ENCODE assay signal across 8 cellular contexts in the genomic region with DNA sequence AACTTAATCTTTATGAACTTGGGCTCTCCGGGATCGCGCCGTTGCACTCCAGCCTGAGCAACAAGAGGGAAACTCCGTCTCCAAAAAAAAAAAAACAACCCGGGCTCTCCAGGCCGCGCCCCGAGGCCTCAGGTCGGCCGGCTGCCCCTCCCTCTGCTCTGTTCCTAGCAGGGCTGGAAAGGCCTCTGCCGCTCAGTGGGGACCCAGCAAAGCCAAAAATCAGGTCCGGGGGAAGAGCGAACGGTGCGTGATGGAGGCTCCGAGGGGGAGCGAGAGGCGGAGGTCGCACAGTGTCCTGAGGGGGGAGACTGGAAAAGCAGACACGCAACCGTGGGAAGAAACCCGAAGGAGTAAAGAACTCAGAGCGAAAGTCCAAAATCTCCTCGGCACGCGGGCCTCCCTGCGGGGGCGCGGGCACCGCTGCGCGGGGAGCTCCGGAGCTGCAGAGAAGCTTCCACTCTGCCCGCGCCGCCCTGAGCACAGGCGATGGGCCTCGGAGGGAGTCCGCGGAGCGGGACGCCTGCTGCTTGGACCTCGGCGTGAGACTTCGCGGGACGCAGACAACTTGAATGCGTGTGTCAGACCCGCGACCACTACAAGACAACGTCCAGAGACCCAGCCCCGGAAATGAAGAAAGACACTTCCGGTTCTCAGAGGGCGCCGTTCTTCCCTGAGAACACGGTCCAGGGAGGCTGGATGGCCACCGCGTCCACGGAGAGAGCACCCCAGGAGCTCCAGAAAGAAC.
DNase-seq lines count a peak whose midpoint lies in the region; ATAC-seq, FAIRE-seq and TF ChIP-seq lines count a peak whose summit lies in the region.

No MANE protein-coding gene starts in this region.

- H3K27ac Mint-ChIP-seq in chondrocyte (ENCODE audit: unreplicated experiment), result no peak overlapping the region

- H3K4me3 Mint-ChIP-seq in chondrocyte (ENCODE audit: unreplicated experiment), result peak overlapping the region; percentile 76

- H3K36me3 Mint-ChIP-seq in chondrocyte (ENCODE audit: low read depth), result no peaks in the 10 kb centered on the region

- no peaks in the 10 kb centered on the region for H3K4me1 Mint-ChIP-seq in chondrocyte (ENCODE audit: low read depth)

- H3K36me3 ChIP-seq in liver (ENCODE audit: control insufficient read depth in 4 of 4, insufficient read depth in 3 of 4, low read depth in 1 of 4, low read length in 3 of 4) (no peaks in the 10 kb centered on the region), HepG2 (replicated peaks in 1 of 2; ENCODE audit: control insufficient read depth in 1 of 2, insufficient read depth in 2 of 2, low read length in 2 of 2) (no peaks in the 10 kb centered on the region), thyroid gland (no peaks in the 10 kb centered on the region)

- ATAC-seq in HepG2 (no peak), GM19324 (IDR thresholded peaks at IDR 0.05; ENCODE audit: low FRiP score, unreplicated experiment) (no peak)

- DNase-seq in HepG2 (ENCODE audit: low spot score) (no peak), chondrocyte (ENCODE audit: low spot score) (peak; percentile 90), mesenteric fat pad (ENCODE audit: low spot score) (peak; percentile 85), thyroid gland (peak; percentile 45 to 46), SK-N-DZ (ENCODE audit: low spot score) (no peak), glomerular visceral epithelial cell (ENCODE audit: extremely low spot score) (no peak)

- no peak for FAIRE-seq in HepG2 (lab: Jason Lieb, UNC)

- TF ChIP-seq POLR2A in HepG2 (IDR thresholded peaks at IDR 0.05; ENCODE audit: insufficient read depth in 1 of 2, low read depth in 2 of 2, low read length in 2 of 2) (no peak), thyroid gland (IDR thresholded peaks at IDR 0.05) (no peak)

- POLR2A ChIA-PET in HepG2 (lab: Yijun Ruan, JAX), result no interaction called here

- WGBS in liver, result 9% methylated on average over 60 of the region's 60 CpGs
- 67% methylated on average over 60 of the region's 60 CpGs for WGBS in HepG2 (ENCODE audit: low lambda C conversion rate)
- 5 to 6% methylated on average over 28 to 43 of the region's 60 CpGs for WGBS in thyroid gland, 2 donors

- TF ChIP-seq EP300 in HepG2 (IDR thresholded peaks at IDR 0.05; ENCODE audit: low read depth in 2 of 2, low read length in 2 of 2) (no peak), HepG2 (CRISPR knock-in tag; IDR thresholded peaks at IDR 0.05; ENCODE audit: borderline replicate concordance) (no peak)

- in situ Hi-C loops in HepG2 (cut with HindIII; ENCODE audit: extremely low pct_ligation_motif_present, low pct_unique_long_range_greater_than_20kb), result no loop called here

- TF ChIP-seq CTCF in liver (IDR thresholded peaks at IDR 0.05; ENCODE audit: low read depth, low read length, missing input control) (no peak), HepG2 (CRISPR knock-in tag; IDR thresholded peaks at IDR 0.05) (no peak), chondrocyte (IDR thresholded peaks at IDR 0.05) (no peak), thyroid gland (IDR thresholded peaks at IDR 0.05) (no peak)

- no peak overlapping the region for H3K27ac ChIP-seq in liver (ENCODE audit: low read depth in 1 of 2, low read length in 2 of 2)
- no peak overlapping the region for H3K27ac ChIP-seq in HepG2 (ENCODE audit: extremely low read length, insufficient read depth, low read length)
- H3K27ac ChIP-seq in thyroid gland, result no peak overlapping the region

- H3K4me2 ChIP-seq in HepG2 (ENCODE audit: low read depth, low read length), result no peak overlapping the region

- H3K4me3 ChIP-seq in liver (ENCODE audit: low read depth in 1 of 3, low read length in 3 of 3) (peak overlapping the region; percentile 56 to 73 (median 59)), HepG2 (replicated peaks in 1 of 3; ENCODE audit: insufficient read depth in 1 of 3, low read depth in 2 of 3, low read length in 3 of 3) (no peak overlapping the region), thyroid gland (replicated peaks in 1 of 3) (peak overlapping the region; percentile 4 to 20 (median 18))

- no peak overlapping the region for H3K9ac ChIP-seq in liver (ENCODE audit: low read depth in 1 of 2, low read length in 2 of 2)
- H3K9ac ChIP-seq in HepG2 (ENCODE audit: insufficient read depth, low read depth, low read length), result no peak overlapping the region

- no peaks in the 10 kb centered on the region for H4K20me1 ChIP-seq in HepG2 (ENCODE audit: insufficient read depth, low read length)

- H2AFZ ChIP-seq in HepG2 (ENCODE audit: low read length), result no peak overlapping the region

- H3K9me3 Mint-ChIP-seq in chondrocyte (ENCODE audit: low read depth), result no peaks in the 10 kb centered on the region

- peaks cover 0 to 9% (median 2%) of the 10 kb centered on the region in 4 donors for H3K27me3 ChIP-seq in liver (ENCODE audit: control insufficient read depth in 4 of 4, insufficient read depth in 4 of 4, low read length in 3 of 4)
- no peaks in the 10 kb centered on the region for H3K27me3 ChIP-seq in HepG2 (ENCODE audit: control insufficient read depth in 1 of 2, insufficient read depth in 2 of 2, low read length in 2 of 2)
- H3K27me3 ChIP-seq in thyroid gland, result no peaks in the 10 kb centered on the region

- CTCF ChIA-PET in HepG2 (lab: Yijun Ruan, JAX; ENCODE audit: low intra/inter-chr PET ratio, low total read pairs), result no interaction called here

- intact Hi-C loops in HepG2 (cut with micrococcal nuclease; ENCODE audit: unreplicated experiment), result no loop called here
- intact Hi-C loops in thyroid gland (cut with DNase I), result no loop called here

- H3K9me3 ChIP-seq in liver (ENCODE audit: control insufficient read depth in 4 of 4, low read length in 3 of 4) (peaks cover 0 to 4% (median 0%) of the 10 kb centered on the region in 4 donors), HepG2 (ENCODE audit: low read length) (no peaks in the 10 kb centered on the region), thyroid gland (no peaks in the 10 kb centered on the region)

- H3K4me1 ChIP-seq in liver (ENCODE audit: control insufficient read depth in 4 of 4, insufficient read depth in 4 of 4, low read length in 3 of 4) (peaks cover 0 to 6% (median 4%) of the 10 kb centered on the region in 4 donors), HepG2 (ENCODE audit: insufficient read depth, low read length) (no peaks in the 10 kb centered on the region), thyroid gland (no peaks in the 10 kb centered on the region)

- no TSS peak for BruUV-seq in HepG2 (replicated peaks; lab: Mats Ljungman, UMichigan)

- TF ChIP-seq RAD21 in liver (IDR thresholded peaks at IDR 0.05) (no peak), HepG2 (CRISPR knock-in tag; IDR thresholded peaks at IDR 0.05) (no peak)

- peaks cover 14% of the 10 kb centered on the region for H3K27me3 Mint-ChIP-seq in chondrocyte (ENCODE audit: low read depth)

- H3K79me2 ChIP-seq in HepG2 (ENCODE audit: insufficient read depth, low read length), result no peaks in the 10 kb centered on the region

TF ChIP-seq in liver, 16 proteins besides CTCF, POLR2A, EP300 and RAD21:
- TF ChIP-seq GABPA (IDR thresholded peaks at IDR 0.05 in 1 of 2, conservative IDR thresholded peaks at IDR 0.05 in 1 of 2) (peak; percentile 45 to 55), EGR1 (IDR thresholded peaks at IDR 0.05; ENCODE audit: low read depth in 2 of 2) (no peak)
TF ChIP-seq in liver: peak in this region for 1.

TF ChIP-seq in HepG2, 621 proteins besides CTCF, POLR2A, EP300 and RAD21:
- TF ChIP-seq SIX1 (CRISPR knock-in tag; IDR thresholded peaks at IDR 0.05; ENCODE audit: borderline replicate concordance) (no peak), ZNF383 (CRISPR knock-in tag; IDR thresholded peaks at IDR 0.05; ENCODE audit: borderline replicate concordance) (no peak), SMAD1 (CRISPR knock-in tag; IDR thresholded peaks at IDR 0.05; ENCODE audit: borderline replicate concordance, low read depth) (no peak), ZNF496 (CRISPR knock-in tag; IDR thresholded peaks at IDR 0.05; ENCODE audit: insufficient replicate concordance) (no peak), BRD4 (CRISPR knock-in tag; IDR thresholded peaks at IDR 0.05) (no peak), DPF2 (CRISPR knock-in tag; IDR thresholded peaks at IDR 0.05; ENCODE audit: borderline replicate concordance, low read depth) (no peak), NAIF1 (CRISPR knock-in tag; IDR thresholded peaks at IDR 0.05; ENCODE audit: borderline replicate concordance) (no peak)

Comparison
In these comparisons a context has a peak if more than half of its experiments do, and no peak if none do; other contexts are left out.
1. H3K4me3 ChIP-seq: peak in liver (3 of 3) and thyroid gland (3 of 3); none in HepG2 (0 of 3).
2. DNase-seq: peak in chondrocyte (single experiment), mesenteric fat pad (single experiment) and thyroid gland (2 of 2); none in HepG2 (single experiment), SK-N-DZ (single experiment) and glomerular visceral epithelial cell (single experiment).